ENCODE assay signal across 14 cellular contexts in the genomic region with DNA sequence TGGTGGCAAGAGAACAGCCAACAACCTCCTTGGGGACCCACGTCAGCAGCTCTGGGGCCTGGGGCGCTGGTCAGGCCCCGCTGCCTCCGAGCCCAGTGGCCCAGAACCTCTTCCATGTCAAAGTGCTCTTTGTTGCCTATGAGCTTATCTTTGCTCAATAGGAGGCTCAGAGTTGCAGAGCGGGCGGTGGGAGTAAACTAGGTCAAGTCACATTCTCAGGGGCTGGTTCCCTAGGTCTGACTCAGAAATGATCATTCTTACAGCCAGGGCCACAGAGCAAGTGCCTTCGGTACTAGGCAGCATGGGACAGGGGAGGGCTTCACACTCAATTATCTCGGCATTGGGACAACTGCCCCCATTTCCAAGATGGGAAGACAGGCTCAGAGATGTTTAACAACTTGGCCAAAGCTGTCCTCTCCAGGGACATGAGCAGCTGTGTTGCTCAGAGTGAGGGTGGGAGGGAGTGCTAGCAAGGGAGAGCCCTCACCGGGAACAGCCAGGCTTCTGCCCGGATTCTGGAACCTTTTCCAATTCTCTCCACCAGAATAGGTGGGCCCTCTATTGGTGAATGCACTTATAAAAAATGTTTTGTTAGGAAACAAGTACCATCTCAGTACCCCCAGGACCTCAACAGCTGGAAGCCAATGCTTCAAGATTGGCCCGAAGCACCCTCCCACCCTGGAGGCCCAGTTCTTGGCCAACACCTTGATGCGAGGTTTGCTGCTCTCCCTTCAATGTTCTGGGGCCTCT. TPM values are rescaled to one million over a fixed set of nuclear protein-coding genes. Genes with fewer than 3 reads are reported as not detected.
DNase-seq lines count a peak whose midpoint lies in the region; ATAC-seq and TF ChIP-seq lines count a peak whose summit lies in the region.
"Had no signal": no experiment of that assay in that cellular context is flagged by ENCODE, and none has a peak within 500 bp of the region (broad histone marks: within the 10 kb centered on the region; RNA-seq: fewer than 3 reads in every experiment).

No MANE protein-coding gene starts in this region.

- BruUV-seq in MCF 10A (replicated peaks; lab: Mats Ljungman, UMichigan): no TSS peak

- no peaks in the 10 kb centered on the region for H3K36me3 ChIP-seq in breast epithelium

- intact Hi-C loops in breast epithelium (cut with DNase I; ENCODE audit: low total_unique reads) (no loop called here), MCF 10A (cut with micrococcal nuclease) (no loop called here)

- no peak for ATAC-seq in HG02588 (IDR thresholded peaks at IDR 0.05; ENCODE audit: unreplicated experiment)
- ATAC-seq: activated naive CD4-positive, alpha-beta T cell treated with anti-CD3 and anti-CD28 coated beads, Interleukin-2, amount 50 U/mL, for 72 hours; left colon had no signal

- DNase-seq in breast epithelium (ENCODE audit: low spot score in 2 of 2): no peak
- DNase-seq in MCF 10A (ENCODE audit: unreplicated experiment): no peak
- peak; percentile 68 for DNase-seq in coronary artery (ENCODE audit: low spot score)
- peak; percentile 75 for DNase-seq in mesenteric fat pad (ENCODE audit: low spot score)
- no peak for DNase-seq in MV-4-11 (lab: John Stamatoyannopoulos, UW)
- DNase-seq in NCI-H2227 treated with DMSO at 0.1 percent for 48 hours (lab: John Stamatoyannopoulos, UW): no peak
- DNase-seq in RKO (ENCODE audit: low spot score): no peak
- DNase-seq: activated CD4-positive, CD25-positive, alpha-beta regulatory T cell; GDM1; NCI-H187 had no signal

- H3K9me3 ChIP-seq in breast epithelium: no peaks in the 10 kb centered on the region

- H3K27me3 Mint-ChIP-seq in MCF 10A (ENCODE audit: insufficient read depth, unreplicated experiment): no peaks in the 10 kb centered on the region
- H3K27me3 Mint-ChIP-seq: progenitor cell of endocrine pancreas had no signal

- no peaks in the 10 kb centered on the region for H3K36me3 Mint-ChIP-seq in MCF 10A (ENCODE audit: insufficient read depth, unreplicated experiment)
- H3K36me3 Mint-ChIP-seq: activated naive CD4-positive, alpha-beta T cell treated with anti-CD3 and anti-CD28 coated beads, Interleukin-2, amount 50 U/mL, for 72 hours had no signal

- POLR2A ChIA-PET in MCF 10A (lab: Yijun Ruan, JAX): no interaction called here

- CTCF ChIA-PET in MCF 10A (lab: Yijun Ruan, JAX): interaction anchor here (0.9 to 2.9 kb wide), 3 partner anchors 9 to 12 kb away, joined by 3 to 30 read pairs (median 3); no protein-coding TSS in a partner anchor

- no peaks in the 10 kb centered on the region for H3K4me1 Mint-ChIP-seq in MCF 10A (ENCODE audit: insufficient read depth, unreplicated experiment)

- no peaks in the 10 kb centered on the region for H3K9me3 Mint-ChIP-seq in MCF 10A (ENCODE audit: unreplicated experiment)
- H3K9me3 Mint-ChIP-seq: activated naive CD4-positive, alpha-beta T cell treated with anti-CD3 and anti-CD28 coated beads, Interleukin-2, amount 50 U/mL, for 72 hours had no signal

- no peak overlapping the region for H3K4me3 Mint-ChIP-seq in MCF 10A (ENCODE audit: unreplicated experiment)

- H3K27ac ChIP-seq in breast epithelium (peak overlapping the region; percentile 6 to 40), coronary artery (peak overlapping the region in 1 of 2 donors; percentile 33)

- TF ChIP-seq CTCF in breast epithelium (IDR thresholded peaks at IDR 0.05): no peak
- no peak for TF ChIP-seq CTCF in MCF 10A (IDR thresholded peaks at IDR 0.05; ENCODE audit: unreplicated experiment)
- TF ChIP-seq CTCF in coronary artery (IDR thresholded peaks at IDR 0.05): no peak

- H3K4me3 ChIP-seq in breast epithelium (no peak overlapping the region), coronary artery (no peak overlapping the region)

- H3K27ac Mint-ChIP-seq in MCF 10A (ENCODE audit: low read depth, unreplicated experiment): no peak overlapping the region
- H3K27ac Mint-ChIP-seq: activated naive CD4-positive, alpha-beta T cell treated with anti-CD3 and anti-CD28 coated beads, Interleukin-2, amount 50 U/mL, for 72 hours; progenitor cell of endocrine pancreas had no signal

- TF ChIP-seq POLR2A in breast epithelium (IDR thresholded peaks at IDR 0.05): no peak

- H3K4me1 ChIP-seq in breast epithelium: peaks cover 0 to 9% of the 10 kb centered on the region in 2 donors

- H3K27me3 ChIP-seq in breast epithelium: no peaks in the 10 kb centered on the region

RNA-seq across cellular contexts. Expression of a gene that starts 11.9 kb away (rescaled TPM):
- total RNA-seq in breast epithelium: 100 to 1,000 TPM in 2 of 3 donors, 10 to 100 TPM in 1; 40.2 to 119 (median 110) TPM
- 33.9 and 49.2 TPM in 2 replicates for total RNA-seq in MCF 10A (2022)
- total RNA-seq in mesenteric fat pad: 20.0 TPM

RNA-seq across cellular contexts. Expression of a gene that starts 28.8 kb away (rescaled TPM):
- total RNA-seq in breast epithelium (under 1 TPM in 1 of 3 donors, not detected in 2; 0.16 TPM), MCF 10A (2022) (not detected in 2 replicates), mesenteric fat pad (not detected)
- total RNA-seq: progenitor cell of endocrine pancreas had no signal

RNA-seq across cellular contexts. Expression of a gene that starts 55.4 kb away (rescaled TPM):
- total RNA-seq in breast epithelium (10 to 100 TPM; 46.2 to 61.2 (median 50.6) TPM), MCF 10A (2022) (66.7 and 73.3 TPM in 2 replicates), mesenteric fat pad (61.3 TPM)

Comparison
In these comparisons a context has a peak if more than half of its experiments do, and no peak if none do; other contexts are left out.
1. DNase-seq: peak in coronary artery (single experiment) and mesenteric fat pad (single experiment); none in breast epithelium (0 of 2), MCF 10A (single experiment), MV-4-11 (single experiment), NCI-H2227 treated with DMSO at 0.1 percent for 48 hours (single experiment) and RKO (single experiment).